In genomic region chr15:74383695-74384565, GRCh38 we compare ENCODE assay signal across 1 cellular context.
TF ChIP-seq lines count a peak whose summit lies in the region.

No MANE protein-coding gene starts in this region.

TF ChIP-seq in GM12878, 131 proteins besides CTCF, POLR2A, EP300 and RAD21 (continues in another document):
- no peak for TF ChIP-seq ESRRA (IDR thresholded peaks at IDR 0.05; ENCODE audit: low read length)
- no peak for TF ChIP-seq ZNF274 (IDR thresholded peaks at IDR 0.05; ENCODE audit: insufficient read depth, insufficient read length)
- peak; percentile 79 for TF ChIP-seq MEF2B (IDR thresholded peaks at IDR 0.05; ENCODE audit: partially characterized antibody, poor library complexity, severe bottlenecking)
- no peak; the same call in 1 of the 2 replicates for TF ChIP-seq BACH1 (IDR thresholded peaks at IDR 0.05; ENCODE audit: borderline replicate concordance)
- peak; percentile 87 to 91 for TF ChIP-seq BHLHE40 (IDR thresholded peaks at IDR 0.05; ENCODE audit: borderline replicate concordance in 1 of 2, low read depth in 2 of 2, low read length in 1 of 2)
- TF ChIP-seq ATF3 (IDR thresholded peaks at IDR 0.05; ENCODE audit: borderline replicate concordance, extremely low read depth, low read depth, low read length): no peak
- TF ChIP-seq BCL3 (IDR thresholded peaks at IDR 0.05; ENCODE audit: borderline replicate concordance, insufficient read depth, low read depth, low read length, poor library complexity, severe bottlenecking): peak; percentile 87
- TF ChIP-seq PBX3 (IDR thresholded peaks at IDR 0.05; ENCODE audit: insufficient replicate concordance, low read depth, low read length): peak; percentile 34
- peak in 1 of 2 experiments; percentile 90; a peak in 2 of 3 replicates for TF ChIP-seq EGR1 (IDR thresholded peaks at IDR 0.05; ENCODE audit: borderline replicate concordance in 1 of 2, low read depth in 2 of 2, low read length in 2 of 2)
- TF ChIP-seq CHD2 (IDR thresholded peaks at IDR 0.05; ENCODE audit: borderline replicate concordance, low read depth, low read length): peak; percentile 83
- TF ChIP-seq NR2C1 (IDR thresholded peaks at IDR 0.05): 0 out of 2 replicates have a peak, but pooled peaks have one; percentile 9
- no peak for TF ChIP-seq NFIC (IDR thresholded peaks at IDR 0.05; ENCODE audit: low read depth, low read length)
- TF ChIP-seq NFYA (IDR thresholded peaks at IDR 0.05; ENCODE audit: borderline replicate concordance, low read depth, low read length): no peak
- peak; percentile 94 for TF ChIP-seq CREM (IDR thresholded peaks at IDR 0.05; ENCODE audit: low read depth)
- TF ChIP-seq SUZ12 (IDR thresholded peaks at IDR 0.05; ENCODE audit: unreplicated experiment): no peak
- no peak for TF ChIP-seq STAT1 (conservative IDR thresholded peaks at IDR 0.05)
- no peak for TF ChIP-seq RUNX3 (IDR thresholded peaks at IDR 0.05; ENCODE audit: low read length)
- no peak for TF ChIP-seq FOS (IDR thresholded peaks at IDR 0.05; ENCODE audit: borderline replicate concordance, extremely low read depth, insufficient read length)
- no peak for TF ChIP-seq ELK1 (IDR thresholded peaks at IDR 0.05; ENCODE audit: low read depth, low read length)
- peak; percentile 47 for TF ChIP-seq CUX1 (IDR thresholded peaks at IDR 0.05; ENCODE audit: insufficient replicate concordance, low read depth, low read length)
- peak; percentile 84 for TF ChIP-seq SIN3A (IDR thresholded peaks at IDR 0.05; ENCODE audit: low read depth, low read length)
- TF ChIP-seq KLF5 (IDR thresholded peaks at IDR 0.05; ENCODE audit: partially characterized antibody): peak; percentile 60
- TF ChIP-seq CEBPZ (IDR thresholded peaks at IDR 0.05; ENCODE audit: low read depth, low read length): no peak
- TF ChIP-seq HDAC2 (IDR thresholded peaks at IDR 0.05): no peak
- TF ChIP-seq CBFB (IDR thresholded peaks at IDR 0.05; ENCODE audit: low read depth): peak; percentile 77; the same call in 1 of the 2 replicates
- TF ChIP-seq CHD4 (IDR thresholded peaks at IDR 0.05): no peak
- TF ChIP-seq SMC3 (IDR thresholded peaks at IDR 0.05; ENCODE audit: borderline replicate concordance, low read length): peak; percentile 37; the same call in 1 of the 2 replicates
- TF ChIP-seq LARP7 (IDR thresholded peaks at IDR 0.05): 0 out of 2 replicates have a peak, but pooled peaks have one; percentile 9
- peak; percentile 95 for TF ChIP-seq MXI1 (IDR thresholded peaks at IDR 0.05; ENCODE audit: low read depth, low read length)
- TF ChIP-seq PAX8 (IDR thresholded peaks at IDR 0.05): no peak
- no peak for TF ChIP-seq ZZZ3 (IDR thresholded peaks at IDR 0.05; ENCODE audit: control insufficient read depth, insufficient read length, low read depth)
- no peak for TF ChIP-seq RFX5 (IDR thresholded peaks at IDR 0.05; ENCODE audit: low read depth, low read length)
- TF ChIP-seq SMAD1 (IDR thresholded peaks at IDR 0.05; ENCODE audit: low read depth, partially characterized antibody): peak; percentile 92
- TF ChIP-seq TCF12 (IDR thresholded peaks at IDR 0.05; ENCODE audit: low read depth, low read length): peak; percentile 96
- peak; percentile 76; the same call in 1 of the 2 replicates for TF ChIP-seq PAX5 (IDR thresholded peaks at IDR 0.05; ENCODE audit: borderline replicate concordance, low read depth, low read length)
- TF ChIP-seq SMAD5 (IDR thresholded peaks at IDR 0.05; ENCODE audit: low read depth): 0 out of 2 replicates have a peak, but pooled peaks have one; percentile 26
- no peak for TF ChIP-seq E2F8 (IDR thresholded peaks at IDR 0.05; ENCODE audit: low read depth, partially characterized antibody)
- TF ChIP-seq CBX3 (IDR thresholded peaks at IDR 0.05; ENCODE audit: borderline replicate concordance, low read depth): no peak
- TF ChIP-seq IKZF1 (conservative IDR thresholded peaks at IDR 0.05): peak; percentile 98
- TF ChIP-seq HDAC6 (IDR thresholded peaks at IDR 0.05; ENCODE audit: unreplicated experiment): no peak
- no peak; the same call in 2 of the 3 replicates for TF ChIP-seq POU2F2 (IDR thresholded peaks at IDR 0.05; ENCODE audit: borderline replicate concordance, low read depth, low read length)
- peak; percentile 94 for TF ChIP-seq ATF7 (IDR thresholded peaks at IDR 0.05; ENCODE audit: low read depth)
- TF ChIP-seq SREBF2 (IDR thresholded peaks at IDR 0.05; ENCODE audit: low read length): no peak
- peak; percentile 54; the same call in 1 of the 2 replicates for TF ChIP-seq BMI1 (IDR thresholded peaks at IDR 0.05; ENCODE audit: borderline replicate concordance)
- TF ChIP-seq FOXK2 (IDR thresholded peaks at IDR 0.05): peak; percentile 59; the same call in 1 of the 2 replicates
- peak; percentile 60; the same call in 1 of the 2 replicates for TF ChIP-seq MAX (IDR thresholded peaks at IDR 0.05; ENCODE audit: low read depth, low read length)
